In the genomic region with DNA sequence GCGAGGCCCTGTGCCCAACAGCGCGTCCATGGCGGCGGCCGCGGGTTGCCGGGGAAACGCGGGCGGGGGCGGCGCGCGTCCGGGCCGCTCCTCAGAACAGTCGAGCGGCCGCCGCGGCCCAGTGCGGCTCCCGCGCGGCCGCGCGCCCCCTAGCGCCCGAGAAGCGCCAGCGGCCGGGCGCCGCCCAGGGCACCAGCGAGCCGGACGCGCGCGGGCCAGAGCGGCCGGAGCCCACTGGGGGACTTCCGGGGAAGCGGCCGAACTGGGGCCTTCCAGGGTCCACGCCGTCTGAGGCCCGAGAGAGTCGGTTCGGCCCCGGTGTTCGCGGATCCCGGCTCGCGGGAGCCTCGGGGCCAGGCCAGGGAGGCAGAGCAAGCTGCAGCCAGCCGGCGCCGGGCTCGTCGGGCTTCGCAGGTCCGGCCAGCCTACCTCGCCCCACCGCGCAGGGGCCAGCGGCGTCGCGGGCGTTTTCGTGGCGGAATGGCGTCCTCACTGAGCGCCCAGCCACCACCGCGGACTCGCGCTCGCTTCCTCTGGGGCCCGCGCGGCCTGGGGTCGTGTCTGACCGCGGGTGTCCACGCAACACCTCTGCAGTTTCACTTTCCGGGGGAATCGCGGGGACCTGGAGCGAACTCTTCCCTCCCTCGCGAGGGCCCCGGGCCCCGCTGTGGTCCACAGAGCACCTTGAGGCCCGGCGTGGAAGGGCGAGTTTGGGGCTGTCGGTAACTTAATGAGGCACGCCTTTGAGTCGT, we compare ENCODE assay signal across 1 cellular context.
TF ChIP-seq lines count a peak whose summit lies in the region.

DENND6B (minus strand) TSS at position 54 of the 752 bp plus-strand sequence; CDS start at position 30, 24 bp downstream.

TF ChIP-seq in HepG2, 621 proteins besides CTCF, POLR2A, EP300 and RAD21 (continued from another document and continues in another):
- TF ChIP-seq MAZ (IDR thresholded peaks at IDR 0.05; ENCODE audit: borderline replicate concordance, low read depth, low read length) (peak; percentile 61; the same call in 1 of the 2 replicates), MAZ (CRISPR knock-in tag; IDR thresholded peaks at IDR 0.05; ENCODE audit: low read depth) (0 out of 2 replicates have a peak, but pooled peaks have one; percentile 23), KMT2B (CRISPR knock-in tag; IDR thresholded peaks at IDR 0.05) (peak; percentile 22; the same call in 1 of the 2 replicates), MTF1 (CRISPR knock-in tag; IDR thresholded peaks at IDR 0.05) (no peak), HMGXB4 (CRISPR knock-in tag; IDR thresholded peaks at IDR 0.05; ENCODE audit: borderline replicate concordance in 1 of 2, low read depth in 1 of 2) (peak; percentile 78 to 93; a peak in 3 of 4 replicates), POLR2AphosphoS2 (IDR thresholded peaks at IDR 0.05; ENCODE audit: low read depth, low read length) (no peak), ZNF468 (CRISPR knock-in tag; IDR thresholded peaks at IDR 0.05) (0 out of 2 replicates have a peak, but pooled peaks have one; percentile 37), ZMYM3 (CRISPR knock-in tag; IDR thresholded peaks at IDR 0.05) (no peak), ATF7 (IDR thresholded peaks at IDR 0.05) (no peak), ATF7 (CRISPR knock-in tag; IDR thresholded peaks at IDR 0.05) (peak; percentile 50; the same call in 1 of the 2 replicates), HES4 (CRISPR knock-in tag; IDR thresholded peaks at IDR 0.05; ENCODE audit: borderline replicate concordance) (peak; percentile 56; the same call in 1 of the 2 replicates), ZNF354B (CRISPR knock-in tag; IDR thresholded peaks at IDR 0.05) (no peak), ZBTB14 (CRISPR knock-in tag; IDR thresholded peaks at IDR 0.05) (peak; percentile 64; the same call in 1 of the 2 replicates), GABPA (IDR thresholded peaks at IDR 0.05; ENCODE audit: low read depth, low read length) (peak; percentile 72), GABPA (CRISPR knock-in tag; IDR thresholded peaks at IDR 0.05; ENCODE audit: low read depth) (peak; percentile 72), IRF9 (CRISPR knock-in tag; IDR thresholded peaks at IDR 0.05; ENCODE audit: borderline replicate concordance) (no peak), NFKB2 (CRISPR knock-in tag; IDR thresholded peaks at IDR 0.05; ENCODE audit: borderline replicate concordance) (peak; percentile 48; the same call in 1 of the 2 replicates), ZNF121 (CRISPR knock-in tag; IDR thresholded peaks at IDR 0.05) (peak; percentile 44; the same call in 1 of the 2 replicates), CENPT (CRISPR knock-in tag; IDR thresholded peaks at IDR 0.05; ENCODE audit: low read depth) (no peak), MXD4 (CRISPR knock-in tag; IDR thresholded peaks at IDR 0.05) (peak; percentile 49; the same call in 1 of the 2 replicates), FOXK2 (IDR thresholded peaks at IDR 0.05) (no peak), CREB1 (IDR thresholded peaks at IDR 0.05) (peak; percentile 53), CREB1 (CRISPR knock-in tag; IDR thresholded peaks at IDR 0.05) (no peak), ERF (CRISPR knock-in tag; IDR thresholded peaks at IDR 0.05) (peak; percentile 7; the same call in 1 of the 2 replicates), EED (CRISPR knock-in tag; IDR thresholded peaks at IDR 0.05) (0 out of 2 replicates have a peak, but pooled peaks have one; percentile 37), ZFAT (CRISPR knock-in tag; conservative IDR thresholded peaks at IDR 0.05) (0 out of 2 replicates have a peak, but pooled peaks have one; percentile 82), GPN1 (CRISPR knock-in tag; IDR thresholded peaks at IDR 0.05; ENCODE audit: borderline replicate concordance) (peak; percentile 76; the same call in 1 of the 2 replicates), RFXANK (CRISPR knock-in tag; IDR thresholded peaks at IDR 0.05) (no peak), TARDBP (CRISPR knock-in tag; IDR thresholded peaks at IDR 0.05) (no peak), ZNF766 (CRISPR knock-in tag; IDR thresholded peaks at IDR 0.05; ENCODE audit: borderline replicate concordance) (peak; percentile 88), NBN (conservative IDR thresholded peaks at IDR 0.05) (no peak), ZNF577 (CRISPR knock-in tag; IDR thresholded peaks at IDR 0.05; ENCODE audit: borderline replicate concordance, low read depth) (peak; percentile 45; the same call in 1 of the 2 replicates), ZNF224 (CRISPR knock-in tag; IDR thresholded peaks at IDR 0.05) (0 out of 2 replicates have a peak, but pooled peaks have one; percentile 14), ZBTB3 (CRISPR knock-in tag; IDR thresholded peaks at IDR 0.05; ENCODE audit: borderline replicate concordance, low read depth) (no peak; the same call in 1 of the 2 replicates), KAT7 (CRISPR knock-in tag; IDR thresholded peaks at IDR 0.05; ENCODE audit: borderline replicate concordance) (peak; percentile 95), ZSCAN21 (CRISPR knock-in tag; IDR thresholded peaks at IDR 0.05; ENCODE audit: borderline replicate concordance) (no peak), ZNF556 (CRISPR knock-in tag; IDR thresholded peaks at IDR 0.05; ENCODE audit: borderline replicate concordance) (peak; percentile 66), ARNTL (CRISPR knock-in tag; IDR thresholded peaks at IDR 0.05) (peak; percentile 57; the same call in 1 of the 2 replicates), ZNF282 (IDR thresholded peaks at IDR 0.05; ENCODE audit: partially characterized antibody) (no peak), GABPB1 (CRISPR knock-in tag; IDR thresholded peaks at IDR 0.05) (peak; percentile 91), SP5 (CRISPR knock-in tag; IDR thresholded peaks at IDR 0.05; ENCODE audit: borderline replicate concordance, low read depth) (no peak), DZIP1 (CRISPR knock-in tag; IDR thresholded peaks at IDR 0.05) (peak; percentile 30; the same call in 1 of the 2 replicates), ELF4 (CRISPR knock-in tag; IDR thresholded peaks at IDR 0.05; ENCODE audit: borderline replicate concordance) (peak; percentile 67; the same call in 1 of the 2 replicates), NCOA1 (CRISPR knock-in tag; IDR thresholded peaks at IDR 0.05) (peak; percentile 57; the same call in 1 of the 2 replicates), SRSF1 (optimal IDR thresholded peaks at IDR 0.05; ENCODE audit: low read depth, low read length) (peak; percentile 14), ZNF235 (CRISPR knock-in tag; IDR thresholded peaks at IDR 0.05; ENCODE audit: borderline replicate concordance) (no peak), JUNB (CRISPR knock-in tag; IDR thresholded peaks at IDR 0.05; ENCODE audit: borderline replicate concordance) (no peak), MZF1 (CRISPR knock-in tag; IDR thresholded peaks at IDR 0.05; ENCODE audit: borderline replicate concordance) (no peak)
- TF ChIP-seq, protein P1, sequence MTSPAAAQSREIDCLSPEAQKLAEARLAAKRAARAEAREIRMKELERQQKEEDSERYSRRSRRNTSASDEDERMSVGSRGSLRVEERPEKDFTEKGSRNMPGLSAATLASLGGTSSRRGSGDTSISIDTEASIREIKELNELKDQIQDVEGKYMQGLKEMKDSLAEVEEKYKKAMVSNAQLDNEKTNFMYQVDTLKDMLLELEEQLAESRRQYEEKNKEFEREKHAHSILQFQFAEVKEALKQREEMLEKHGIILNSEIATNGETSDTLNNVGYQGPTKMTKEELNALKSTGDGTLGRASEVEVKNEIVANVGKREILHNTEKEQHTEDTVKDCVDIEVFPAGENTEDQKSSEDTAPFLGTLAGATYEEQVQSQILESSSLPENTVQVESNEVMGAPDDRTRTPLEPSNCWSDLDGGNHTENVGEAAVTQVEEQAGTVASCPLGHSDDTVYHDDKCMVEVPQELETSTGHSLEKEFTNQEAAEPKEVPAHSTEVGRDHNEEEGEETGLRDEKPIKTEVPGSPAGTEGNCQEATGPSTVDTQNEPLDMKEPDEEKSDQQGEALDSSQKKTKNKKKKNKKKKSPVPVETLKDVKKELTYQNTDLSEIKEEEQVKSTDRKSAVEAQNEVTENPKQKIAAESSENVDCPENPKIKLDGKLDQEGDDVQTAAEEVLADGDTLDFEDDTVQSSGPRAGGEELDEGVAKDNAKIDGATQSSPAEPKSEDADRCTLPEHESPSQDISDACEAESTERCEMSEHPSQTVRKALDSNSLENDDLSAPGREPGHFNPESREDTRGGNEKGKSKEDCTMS (CRISPR knock-in tag; conservative IDR thresholded peaks at IDR 0.05): no peak
- TF ChIP-seq, protein P2, sequence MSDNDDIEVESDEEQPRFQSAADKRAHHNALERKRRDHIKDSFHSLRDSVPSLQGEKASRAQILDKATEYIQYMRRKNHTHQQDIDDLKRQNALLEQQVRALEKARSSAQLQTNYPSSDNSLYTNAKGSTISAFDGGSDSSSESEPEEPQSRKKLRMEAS (IDR thresholded peaks at IDR 0.05): peak; percentile 69
- TF ChIP-seq, protein P3, sequence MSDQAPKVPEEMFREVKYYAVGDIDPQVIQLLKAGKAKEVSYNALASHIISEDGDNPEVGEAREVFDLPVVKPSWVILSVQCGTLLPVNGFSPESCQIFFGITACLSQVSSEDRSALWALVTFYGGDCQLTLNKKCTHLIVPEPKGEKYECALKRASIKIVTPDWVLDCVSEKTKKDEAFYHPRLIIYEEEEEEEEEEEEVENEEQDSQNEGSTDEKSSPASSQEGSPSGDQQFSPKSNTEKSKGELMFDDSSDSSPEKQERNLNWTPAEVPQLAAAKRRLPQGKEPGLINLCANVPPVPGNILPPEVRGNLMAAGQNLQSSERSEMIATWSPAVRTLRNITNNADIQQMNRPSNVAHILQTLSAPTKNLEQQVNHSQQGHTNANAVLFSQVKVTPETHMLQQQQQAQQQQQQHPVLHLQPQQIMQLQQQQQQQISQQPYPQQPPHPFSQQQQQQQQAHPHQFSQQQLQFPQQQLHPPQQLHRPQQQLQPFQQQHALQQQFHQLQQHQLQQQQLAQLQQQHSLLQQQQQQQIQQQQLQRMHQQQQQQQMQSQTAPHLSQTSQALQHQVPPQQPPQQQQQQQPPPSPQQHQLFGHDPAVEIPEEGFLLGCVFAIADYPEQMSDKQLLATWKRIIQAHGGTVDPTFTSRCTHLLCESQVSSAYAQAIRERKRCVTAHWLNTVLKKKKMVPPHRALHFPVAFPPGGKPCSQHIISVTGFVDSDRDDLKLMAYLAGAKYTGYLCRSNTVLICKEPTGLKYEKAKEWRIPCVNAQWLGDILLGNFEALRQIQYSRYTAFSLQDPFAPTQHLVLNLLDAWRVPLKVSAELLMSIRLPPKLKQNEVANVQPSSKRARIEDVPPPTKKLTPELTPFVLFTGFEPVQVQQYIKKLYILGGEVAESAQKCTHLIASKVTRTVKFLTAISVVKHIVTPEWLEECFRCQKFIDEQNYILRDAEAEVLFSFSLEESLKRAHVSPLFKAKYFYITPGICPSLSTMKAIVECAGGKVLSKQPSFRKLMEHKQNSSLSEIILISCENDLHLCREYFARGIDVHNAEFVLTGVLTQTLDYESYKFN (CRISPR knock-in tag; conservative IDR thresholded peaks at IDR 0.05): no peak
- TF ChIP-seq, protein P4, sequence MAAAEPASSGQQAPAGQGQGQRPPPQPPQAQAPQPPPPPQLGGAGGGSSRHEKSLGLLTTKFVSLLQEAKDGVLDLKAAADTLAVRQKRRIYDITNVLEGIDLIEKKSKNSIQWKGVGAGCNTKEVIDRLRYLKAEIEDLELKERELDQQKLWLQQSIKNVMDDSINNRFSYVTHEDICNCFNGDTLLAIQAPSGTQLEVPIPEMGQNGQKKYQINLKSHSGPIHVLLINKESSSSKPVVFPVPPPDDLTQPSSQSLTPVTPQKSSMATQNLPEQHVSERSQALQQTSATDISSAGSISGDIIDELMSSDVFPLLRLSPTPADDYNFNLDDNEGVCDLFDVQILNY (CRISPR knock-in tag; conservative IDR thresholded peaks at IDR 0.05): no peak
